In the genomic region with DNA sequence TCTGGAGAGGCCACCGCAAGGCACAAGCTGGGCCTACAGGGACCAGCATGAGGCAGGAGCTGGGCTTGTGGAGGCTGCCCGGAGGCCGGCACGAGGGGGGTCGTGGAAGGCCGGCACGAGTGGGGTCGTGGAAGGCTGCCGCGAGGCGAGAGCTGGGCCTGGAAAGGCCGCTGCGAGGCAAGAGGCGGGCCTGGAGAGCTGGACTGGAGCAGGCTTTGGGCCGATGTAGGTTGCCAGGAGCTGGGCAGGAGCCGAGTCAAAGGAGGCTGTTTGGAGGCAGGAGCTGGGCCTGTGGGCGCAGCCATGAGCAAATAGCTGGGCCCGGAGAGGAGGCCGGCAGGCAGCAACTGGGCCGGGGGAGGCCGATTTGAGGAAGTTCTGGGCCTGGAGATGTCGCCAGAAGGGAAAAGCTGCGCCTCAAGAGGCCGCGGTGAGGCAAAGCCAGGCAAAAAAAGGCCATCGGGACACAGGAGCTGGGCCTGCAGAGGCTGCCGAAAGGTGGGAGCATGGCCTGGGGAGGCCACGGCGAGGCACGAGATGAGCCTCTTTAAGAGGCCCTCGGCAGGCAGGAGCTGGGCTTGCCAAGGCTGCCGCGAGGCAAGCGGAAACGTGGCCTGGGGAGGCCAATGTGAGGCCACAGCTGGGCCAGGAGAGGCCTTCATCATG, we compare ENCODE assay signal across 21 cellular contexts. TPM values are rescaled to one million over a fixed set of nuclear protein-coding genes. Genes with fewer than 3 reads are reported as not detected.
DNase-seq lines count a peak whose midpoint lies in the region; ATAC-seq, FAIRE-seq and TF ChIP-seq lines count a peak whose summit lies in the region.
"Had no signal": no experiment of that assay in that cellular context is flagged by ENCODE, and none has a peak within 500 bp of the region (broad histone marks: within the 10 kb centered on the region; RNA-seq: fewer than 3 reads in every experiment).

No MANE protein-coding gene starts in this region.

- no peak overlapping the region for H3K4me3 Mint-ChIP-seq in T-helper 17 cell
- H3K4me3 Mint-ChIP-seq: H9, HFFc6 had no signal

- RAD21 ChIA-PET in HCT116 (lab: Charles Lee; ENCODE audit: low non-redundant PET in 1 of 2, low total read pairs in 2 of 2, uncharacterized antibody in 2 of 2, unreplicated experiment in 2 of 2): no interaction called here

- TF ChIP-seq EP300 in H1 (IDR thresholded peaks at IDR 0.05; ENCODE audit: borderline replicate concordance in 1 of 2, low read depth in 2 of 2, low read length in 2 of 2): no peak

- H2BK5ac ChIP-seq in H1 (ENCODE audit: low read depth, low read length): no peak overlapping the region

- CTCF ChIA-PET in HCT116 (lab: Charles Lee): no interaction called here
- CTCF ChIA-PET in H1 (lab: Charles Lee; ENCODE audit: partially characterized antibody): interaction anchor here (0.7 to 7.1 kb wide), 22 partner anchors 9 to 277 kb away, joined by 3 to 50 read pairs (median 4); no protein-coding TSS in a partner anchor

- no peak overlapping the region for H3K56ac ChIP-seq in H1 (replicated peaks; ENCODE audit: insufficient read length, low read depth, low read length)

- H4K8ac ChIP-seq in H1 (ENCODE audit: extremely low read depth, insufficient read depth, low read length): peak overlapping the region; percentile 71

- H4K91ac ChIP-seq in H1 (replicated peaks; ENCODE audit: insufficient read length, low read length): no peak overlapping the region

- no peaks in the 10 kb centered on the region for H4K20me1 ChIP-seq in HCT116 (ENCODE audit: insufficient read depth)
- no peaks in the 10 kb centered on the region for H4K20me1 ChIP-seq in H1 (replicated peaks in 1 of 2; ENCODE audit: control insufficient read depth in 1 of 2, insufficient read depth in 2 of 2, low read length in 2 of 2)
- no peaks in the 10 kb centered on the region for H4K20me1 ChIP-seq in osteoblast (ENCODE audit: insufficient read depth, low read length)

- no peak overlapping the region for H4K5ac ChIP-seq in H1 (ENCODE audit: insufficient read length, low read depth, low read length)

- intact Hi-C loops in HCT116 (cut with micrococcal nuclease): no loop called here
- intact Hi-C loops in aorta (cut with DNase I): no loop called here

- ATAC-seq in HCT116 (no peak), aorta (ENCODE audit: low FRiP score) (no peak), T-helper 17 cell (no peak)
- ATAC-seq: SK-N-SH treated with all-trans-retinoic acid at 6 μM for 48 hours had no signal

- no peak for TF ChIP-seq POLR2A in HCT116 (IDR thresholded peaks at IDR 0.05; ENCODE audit: borderline replicate concordance, extremely low read depth, insufficient read depth, insufficient read length)
- no peak for TF ChIP-seq POLR2A in H1 (IDR thresholded peaks at IDR 0.05; ENCODE audit: control extremely low read depth in 1 of 2, low read depth in 2 of 2, low read length in 2 of 2)

- H3K36me3 ChIP-seq in HCT116 (ENCODE audit: control insufficient read depth in 1 of 2, insufficient read depth in 2 of 2, low read length in 2 of 2) (no peaks in the 10 kb centered on the region), NT2/D1 (ENCODE audit: insufficient read depth, insufficient read length, low read length) (no peaks in the 10 kb centered on the region), H1 (ENCODE audit: control insufficient read depth in 2 of 4, insufficient read depth in 4 of 4, low read length in 3 of 4) (no peaks in the 10 kb centered on the region), osteoblast (ENCODE audit: insufficient read depth, low read length) (no peaks in the 10 kb centered on the region), aorta (ENCODE audit: control insufficient read depth in 1 of 2, insufficient read depth in 2 of 2, low read length in 1 of 2) (no peaks in the 10 kb centered on the region)
- H3K36me3 ChIP-seq: Peyer's patch had no signal

- H3K36me3 Mint-ChIP-seq in T-helper 17 cell (ENCODE audit: low read depth): no peaks in the 10 kb centered on the region

- no peak overlapping the region for H2BK15ac ChIP-seq in H1 (ENCODE audit: low read length)

- H3K9me3 ChIP-seq in HCT116 (ENCODE audit: control insufficient read depth in 1 of 2, insufficient read depth in 1 of 2, low read depth in 1 of 2, low read length in 2 of 2) (no peaks in the 10 kb centered on the region), NT2/D1 (ENCODE audit: insufficient read depth, low read length) (peaks cover 9% of the 10 kb centered on the region; the same call in 1 of the 2 replicates), H1 (ENCODE audit: insufficient read depth in 2 of 2, low read depth in 1 of 2, low read length in 1 of 2) (no peaks in the 10 kb centered on the region), osteoblast (ENCODE audit: low read depth, low read length) (no peaks in the 10 kb centered on the region), aorta (ENCODE audit: control insufficient read depth, low read length) (peaks cover 4% of the 10 kb centered on the region), T-helper 17 cell (ENCODE audit: control insufficient read depth, low read length, poor library complexity, severe bottlenecking) (no peaks in the 10 kb centered on the region)

- H3K4me2 ChIP-seq in HCT116 (ENCODE audit: low read length): peak overlapping the region; percentile 44; the same call in 1 of the 2 replicates
- no peak overlapping the region for H3K4me2 ChIP-seq in H1 (ENCODE audit: insufficient read depth in 1 of 2, low read depth in 2 of 2, low read length in 2 of 2)
- H3K4me2 ChIP-seq in osteoblast (ENCODE audit: insufficient read depth, low read length): no peak overlapping the region

- H2AFZ ChIP-seq in HCT116 (ENCODE audit: low read depth, low read length, poor library complexity, severe bottlenecking) (no peak overlapping the region), H1 (ENCODE audit: low read length) (no peak overlapping the region), osteoblast (ENCODE audit: low read length) (no peak overlapping the region)

- H3K27me3 Mint-ChIP-seq in T-helper 17 cell: no peaks in the 10 kb centered on the region

- no peak overlapping the region for H3K4me3 ChIP-seq in HCT116 (replicated peaks in 1 of 2; ENCODE audit: low read depth in 1 of 2, low read length in 2 of 2)
- H3K4me3 ChIP-seq in NT2/D1 (ENCODE audit: insufficient read length, low read depth): no peak overlapping the region
- H3K4me3 ChIP-seq in H1 (ENCODE audit: extremely low read depth in 1 of 4, insufficient read depth in 2 of 4, low read depth in 3 of 4, low read length in 4 of 4): no peak overlapping the region
- H3K4me3 ChIP-seq in osteoblast (ENCODE audit: insufficient read depth, low read length): no peak overlapping the region
- H3K4me3 ChIP-seq in aorta (ENCODE audit: low read length in 2 of 2): no peak overlapping the region
- H3K4me3 ChIP-seq: Peyer's patch had no signal

- H3K18ac ChIP-seq in H1 (ENCODE audit: extremely low read depth, low read length): no peak overlapping the region; the same call in 1 of the 2 replicates

- no peaks in the 10 kb centered on the region for H3K79me1 ChIP-seq in H1 (ENCODE audit: low read depth, low read length)

- DNase-seq in HCT116 (ENCODE audit: low read depth, low spot score): no peak
- no peak for DNase-seq in NT2/D1 (ENCODE audit: low read depth, low spot score)
- no peak for DNase-seq in H1 (ENCODE audit: low read depth in 1 of 2, low spot score in 2 of 2)
- peak; percentile 13 for DNase-seq in osteoblast (ENCODE audit: insufficient read length, low spot score, missing footprints)
- no peak for DNase-seq in NOMO-1 treated with DMSO at 0.1 percent for 48 hours (lab: John Stamatoyannopoulos, UW; ENCODE audit: unreplicated experiment)
- no peak for DNase-seq in aorta
- no peak for DNase-seq in T-helper 17 cell
- DNase-seq: ACHN, Calu3, DMS79 treated with DMSO at 0.1 percent for 48 hours, GF-D8, H9, HFFc6, Karpas-422, NCI-H2029 treated with DMSO at 0.1 percent for 48 hours, NCI-H2227 treated with DMSO at 0.1 percent for 48 hours, NCI-H526 treated with DMSO at 0.1 percent for 48 hours, Peyer's patch, T-helper 2 cell had no signal

- H3K4me1 Mint-ChIP-seq in T-helper 17 cell: peaks cover 8% of the 10 kb centered on the region

- H3K4me1 ChIP-seq in HCT116 (ENCODE audit: control insufficient read depth in 1 of 2, insufficient read depth in 2 of 2, low read length in 2 of 2): peaks cover 5 to 33% of the 10 kb centered on the region in 2 experiments; a peak in 3 of 4 replicates
- H3K4me1 ChIP-seq in NT2/D1 (ENCODE audit: insufficient read depth, insufficient read length): no peaks in the 10 kb centered on the region
- H3K4me1 ChIP-seq in H1 (replicated peaks in 1 of 4; ENCODE audit: control insufficient read depth in 3 of 4, insufficient read depth in 4 of 4, low read length in 3 of 4): peaks cover 0 to 3% (median 1%) of the 10 kb centered on the region in 4 experiments; a peak in 5 of 7 replicates
- H3K4me1 ChIP-seq in osteoblast (ENCODE audit: insufficient read depth, low read length): peaks cover 1% of the 10 kb centered on the region
- H3K4me1 ChIP-seq in aorta (ENCODE audit: control insufficient read depth in 1 of 2, insufficient read depth in 2 of 2, low read length in 2 of 2): no peaks in the 10 kb centered on the region
- H3K4me1 ChIP-seq: Peyer's patch had no signal

- 93% methylated on average over 34 of the region's 35 CpGs; no CpG with 5 or more reads in 1 of the 2 experiments for WGBS in H1 (ENCODE audit: extremely low coverage in 1 of 2, insufficient coverage in 1 of 2, insufficient read length in 1 of 2, insufficient replicate concordance in 2 of 2, low coverage in 1 of 2, low lambda C conversion rate in 2 of 2, missing lambda C conversion rate in 1 of 2), 2 experiments
- 96 to 97% methylated on average over 35 of the region's 35 CpGs for WGBS in aorta, 2 donors

- H3K9me2 ChIP-seq in HCT116 (ENCODE audit: insufficient read depth): no peaks in the 10 kb centered on the region

- H3K23ac ChIP-seq in H1 (ENCODE audit: insufficient read length): no peak overlapping the region

- no TSS peak for BruUV-seq in HCT116 (replicated peaks; lab: Mats Ljungman, UMichigan)

- H3K9ac ChIP-seq in HCT116 (ENCODE audit: low read length) (no peak overlapping the region), NT2/D1 (ENCODE audit: insufficient read length, low read depth) (peak overlapping the region; percentile 17), H1 (replicated peaks in 1 of 4; ENCODE audit: extremely low read depth in 1 of 4, low read depth in 3 of 4, low read length in 3 of 4) (no peak overlapping the region)

- no peak for FAIRE-seq in H1 (lab: Jason Lieb, UNC)
- FAIRE-seq: GM12891 had no signal

- no peak overlapping the region for H2AK5ac ChIP-seq in H1 (ENCODE audit: low read depth, low read length)

- no peaks in the 10 kb centered on the region for H3K27me3 ChIP-seq in HCT116 (ENCODE audit: insufficient read depth, low read length)
- no peaks in the 10 kb centered on the region for H3K27me3 ChIP-seq in NT2/D1 (ENCODE audit: insufficient read depth, insufficient read length)
- H3K27me3 ChIP-seq in H1 (replicated peaks in 1 of 4; ENCODE audit: control insufficient read depth in 3 of 4, extremely low read depth in 1 of 4, insufficient read depth in 3 of 4, low read length in 3 of 4): no peaks in the 10 kb centered on the region
- H3K27me3 ChIP-seq in osteoblast (ENCODE audit: insufficient read depth, low read length): no peaks in the 10 kb centered on the region
- no peaks in the 10 kb centered on the region for H3K27me3 ChIP-seq in aorta (ENCODE audit: control insufficient read depth in 1 of 2, insufficient read depth in 2 of 2, low read length in 1 of 2)
- H3K27me3 ChIP-seq: Peyer's patch had no signal

- no peak overlapping the region for H2BK20ac ChIP-seq in H1 (ENCODE audit: low read length)

- no peak overlapping the region for H3K4ac ChIP-seq in H1 (replicated peaks; ENCODE audit: insufficient read length, low read depth, low read length)

- H3K79me2 ChIP-seq in HCT116 (ENCODE audit: insufficient read depth, low read length) (no peaks in the 10 kb centered on the region), H1 (ENCODE audit: control insufficient read depth in 1 of 2, insufficient read depth in 2 of 2, low read length in 2 of 2) (no peaks in the 10 kb centered on the region), osteoblast (ENCODE audit: insufficient read depth, low read length) (no peaks in the 10 kb centered on the region)

- no peak overlapping the region for H2BK12ac ChIP-seq in H1 (ENCODE audit: low read depth, low read length)

- H3K14ac ChIP-seq in H1 (ENCODE audit: insufficient read length): no peak overlapping the region

- H3K23me2 ChIP-seq in H1 (ENCODE audit: low read depth, low read length): no peaks in the 10 kb centered on the region

- no peak for TF ChIP-seq RAD21 in HCT116 (IDR thresholded peaks at IDR 0.05; ENCODE audit: low read depth)
- no peak for TF ChIP-seq RAD21 in H1 (IDR thresholded peaks at IDR 0.05 in 1 of 2, conservative IDR thresholded peaks at IDR 0.05 in 1 of 2; ENCODE audit: low read depth in 2 of 2, low read length in 2 of 2)

- no peak for TF ChIP-seq CTCF in HCT116 (IDR thresholded peaks at IDR 0.05 in 2 of 3, conservative IDR thresholded peaks at IDR 0.05 in 1 of 3; ENCODE audit: borderline replicate concordance in 1 of 3, insufficient read depth in 1 of 3, low read depth in 2 of 3, low read length in 2 of 3)
- no peak for TF ChIP-seq CTCF in H1 (IDR thresholded peaks at IDR 0.05; ENCODE audit: control extremely low read depth in 1 of 3, insufficient read depth in 1 of 3, low read depth in 1 of 3, low read length in 3 of 3)
- TF ChIP-seq CTCF in osteoblast (IDR thresholded peaks at IDR 0.05; ENCODE audit: extremely low read depth, low read depth, low read length): no peak

- no peak overlapping the region for H2BK120ac ChIP-seq in H1 (replicated peaks; ENCODE audit: low read depth, low read length)

- H3K27ac Mint-ChIP-seq in T-helper 17 cell: no peak overlapping the region
- H3K27ac Mint-ChIP-seq: HFFc6 had no signal

- H3K27ac ChIP-seq in HCT116 (ENCODE audit: low read depth, low read length) (peak overlapping the region; percentile 13; the same call in 1 of the 2 replicates), H1 (ENCODE audit: low read depth, low read length) (no peak overlapping the region), osteoblast (ENCODE audit: low read depth, low read length) (no peak overlapping the region), aorta (ENCODE audit: low read depth in 1 of 2, low read length in 2 of 2) (no peak overlapping the region)
- H3K27ac ChIP-seq: Peyer's patch had no signal

- POLR2A ChIA-PET in HCT116 (lab: Charles Lee): interaction anchor here (1.6 kb wide), 1 partner anchor 27 kb away, joined by 4 read pairs; a partner anchor contains a TSS
- POLR2A ChIA-PET in H1 (lab: Charles Lee; ENCODE audit: partially characterized antibody): interaction anchor here (0.5 to 1.6 kb wide), 7 partner anchors 12 to 285 kb away, joined by 3 to 7 read pairs (median 3); no protein-coding TSS in a partner anchor

RNA-seq across cellular contexts. Expression of a gene that starts 26.5 kb away (rescaled TPM):
- total RNA-seq in HCT116 (2021; ENCODE audit: unreplicated experiment) (357 TPM), osteoblast (32.7 and 36.6 TPM in 2 replicates), aorta (10 to 100 TPM; 68.4 to 87.9 TPM), T-helper 17 cell (10 to 100 TPM; 73.6 to 77.0 TPM)
- polyA plus RNA-seq in HCT116 (2012): 302 and 322 TPM in 2 replicates
- 254 TPM in 2 replicates for total RNA-seq in H1 (2021; fragmentation: NEBNext Ultra II Directional; extraction: Animal tissue kit (Norgen Biotek cat#: 25700))
- polyA plus RNA-seq in H1 (2011; rRNA removed) (203 and 258 TPM in 2 replicates), aorta (10 to 100 TPM; 65.3 to 66.7 TPM)
- polyA plus RNA-seq in H1 (2011; cell fraction: cytosol; rRNA removed): 115 TPM
- polyA plus RNA-seq in H1 (2011; cell fraction: nucleus; rRNA removed): 220 TPM
- 202 to 301 TPM (median 265 TPM) in 4 replicates for polyA plus RNA-seq in H1 (2012, experiment 1 of 2)
- 248 TPM for polyA plus RNA-seq in H1 (2012, experiment 2 of 2)
- 314 TPM for polyA plus RNA-seq in H1 (2013, experiment 1 of 2)
- polyA plus RNA-seq in H1 (2013, experiment 2 of 2): 278 TPM
- 107 and 122 TPM in 2 replicates for polyA minus RNA-seq in H1 (2011; rRNA and poly(A)+ RNA removed)
- polyA minus RNA-seq in H1 (2011; cell fraction: cytosol; rRNA and poly(A)+ RNA removed): 166 TPM
- 98.6 TPM for polyA minus RNA-seq in H1 (2011; cell fraction: nucleus; rRNA and poly(A)+ RNA removed)

RNA-seq across cellular contexts. Expression of a gene that starts 26.6 kb away (rescaled TPM):
- 32.5 TPM for total RNA-seq in HCT116 (2021; ENCODE audit: unreplicated experiment)
- 32.6 and 41.3 TPM in 2 replicates for polyA plus RNA-seq in HCT116 (2012)
- total RNA-seq in H1 (2021; fragmentation: NEBNext Ultra II Directional; extraction: Animal tissue kit (Norgen Biotek cat#: 25700)): 26.4 and 32.3 TPM in 2 replicates
- polyA plus RNA-seq in H1 (2011; rRNA removed): 53.2 and 53.9 TPM in 2 replicates
- 54.7 TPM for polyA plus RNA-seq in H1 (2011; cell fraction: cytosol; rRNA removed)
- 36.4 TPM for polyA plus RNA-seq in H1 (2011; cell fraction: nucleus; rRNA removed)
- 26.4 to 38.5 TPM (median 31.3 TPM) in 4 replicates for polyA plus RNA-seq in H1 (2012, experiment 1 of 2)
- 37.5 TPM for polyA plus RNA-seq in H1 (2012, experiment 2 of 2)
- polyA plus RNA-seq in H1 (2013, experiment 1 of 2): 23.7 TPM
- 25.8 TPM for polyA plus RNA-seq in H1 (2013, experiment 2 of 2)
- polyA minus RNA-seq in H1 (2011; rRNA and poly(A)+ RNA removed): 25.3 and 27.0 TPM in 2 replicates
- polyA minus RNA-seq in H1 (2011; cell fraction: cytosol; rRNA and poly(A)+ RNA removed): 10.8 TPM
- 19.6 TPM for polyA minus RNA-seq in H1 (2011; cell fraction: nucleus; rRNA and poly(A)+ RNA removed)
- 23.9 and 27.7 TPM in 2 replicates for total RNA-seq in osteoblast
- 10 to 100 TPM in 1 of 2 donors, 1 to 10 TPM in 1; 6.1 to 16.8 TPM for total RNA-seq in aorta
- polyA plus RNA-seq in aorta: 10 to 100 TPM; 16.2 to 18.7 TPM
- total RNA-seq in T-helper 17 cell: 10 to 100 TPM in 1 of 2 donors, 1 to 10 TPM in 1; 9.0 to 16.5 TPM
